In genomic region chr19:18798384-18799352, GRCh38 we compare ENCODE assay signal across 1 cellular context.
TF ChIP-seq lines count a peak whose summit lies in the region.

No MANE protein-coding gene starts in this region.

TF ChIP-seq in HepG2, 621 proteins besides CTCF, POLR2A, EP300 and RAD21 (continued from another document and continues in another):
- TF ChIP-seq PBX2 (CRISPR knock-in tag; IDR thresholded peaks at IDR 0.05) (no peak), ZNF160 (CRISPR knock-in tag; IDR thresholded peaks at IDR 0.05) (no peak), ZNF556 (CRISPR knock-in tag; IDR thresholded peaks at IDR 0.05; ENCODE audit: borderline replicate concordance) (no peak), ZNF546 (CRISPR knock-in tag; conservative IDR thresholded peaks at IDR 0.05) (no peak), PCBP1 (IDR thresholded peaks at IDR 0.05; ENCODE audit: borderline replicate concordance, low read depth, low read length) (0 out of 2 replicates have a peak, but pooled peaks have one; percentile 64), DRAP1 (CRISPR knock-in tag; IDR thresholded peaks at IDR 0.05) (no peak), ZNF747 (CRISPR knock-in tag; IDR thresholded peaks at IDR 0.05; ENCODE audit: borderline replicate concordance) (no peak; the same call in 1 of the 2 replicates), NFE2L2 (IDR thresholded peaks at IDR 0.05; ENCODE audit: low read length) (no peak), ZNF562 (CRISPR knock-in tag; IDR thresholded peaks at IDR 0.05; ENCODE audit: borderline replicate concordance) (no peak), ZBTB43 (CRISPR knock-in tag; conservative IDR thresholded peaks at IDR 0.05) (no peak), ZNF296 (CRISPR knock-in tag; conservative IDR thresholded peaks at IDR 0.05) (no peak), AHR (CRISPR knock-in tag; IDR thresholded peaks at IDR 0.05) (no peak), ATF7-NPFF (CRISPR knock-in tag; IDR thresholded peaks at IDR 0.05; ENCODE audit: low read depth) (no peak), SP140L (CRISPR knock-in tag; IDR thresholded peaks at IDR 0.05; ENCODE audit: borderline replicate concordance) (no peak), PREB (CRISPR knock-in tag; IDR thresholded peaks at IDR 0.05) (no peak), PAWR (CRISPR knock-in tag; IDR thresholded peaks at IDR 0.05; ENCODE audit: borderline replicate concordance) (no peak), ZNF766 (CRISPR knock-in tag; IDR thresholded peaks at IDR 0.05; ENCODE audit: borderline replicate concordance) (no peak), ZNF749 (CRISPR knock-in tag; IDR thresholded peaks at IDR 0.05; ENCODE audit: borderline replicate concordance) (no peak), ZNF773 (CRISPR knock-in tag; IDR thresholded peaks at IDR 0.05; ENCODE audit: borderline replicate concordance) (no peak), ZMYM4 (CRISPR knock-in tag; IDR thresholded peaks at IDR 0.05) (peak; percentile 40; the same call in 1 of the 2 replicates), THAP7 (CRISPR knock-in tag; IDR thresholded peaks at IDR 0.05) (no peak), MNT (IDR thresholded peaks at IDR 0.05) (no peak), ZNF570 (CRISPR knock-in tag; IDR thresholded peaks at IDR 0.05; ENCODE audit: borderline replicate concordance) (no peak), ZNF737 (CRISPR knock-in tag; IDR thresholded peaks at IDR 0.05; ENCODE audit: borderline replicate concordance) (no peak), ZNF281 (CRISPR knock-in tag; IDR thresholded peaks at IDR 0.05; ENCODE audit: borderline replicate concordance) (no peak), SP5 (CRISPR knock-in tag; IDR thresholded peaks at IDR 0.05; ENCODE audit: borderline replicate concordance, low read depth) (peak; percentile 78; the same call in 1 of the 2 replicates), CBX5 (CRISPR knock-in tag; IDR thresholded peaks at IDR 0.05; ENCODE audit: borderline replicate concordance) (no peak), ZNF18 (CRISPR knock-in tag; IDR thresholded peaks at IDR 0.05; ENCODE audit: insufficient replicate concordance) (no peak), MLX (CRISPR knock-in tag; IDR thresholded peaks at IDR 0.05) (no peak), ZNF678 (CRISPR knock-in tag; IDR thresholded peaks at IDR 0.05) (no peak), ZNF136 (CRISPR knock-in tag; IDR thresholded peaks at IDR 0.05; ENCODE audit: low read depth) (no peak), BCL6 (CRISPR knock-in tag; IDR thresholded peaks at IDR 0.05) (no peak), BCL3 (CRISPR knock-in tag; IDR thresholded peaks at IDR 0.05) (no peak), NR2F6 (IDR thresholded peaks at IDR 0.05) (peak; percentile 82), NR2F6 (CRISPR knock-in tag; IDR thresholded peaks at IDR 0.05) (peak; percentile 90), FOXK2 (IDR thresholded peaks at IDR 0.05) (no peak), JUND (CRISPR knock-in tag; IDR thresholded peaks at IDR 0.05) (no peak), SATB2 (CRISPR knock-in tag; IDR thresholded peaks at IDR 0.05) (no peak), AHDC1 (CRISPR knock-in tag; IDR thresholded peaks at IDR 0.05; ENCODE audit: borderline replicate concordance) (no peak), ZNF224 (CRISPR knock-in tag; IDR thresholded peaks at IDR 0.05) (no peak), KMT2B (CRISPR knock-in tag; IDR thresholded peaks at IDR 0.05) (no peak), ARID3A (IDR thresholded peaks at IDR 0.05; ENCODE audit: low read depth, low read length) (no peak), MTA3 (CRISPR knock-in tag; IDR thresholded peaks at IDR 0.05) (no peak), ISX (CRISPR knock-in tag; conservative IDR thresholded peaks at IDR 0.05) (no peak)
